ENCODE assay signal across 1 cellular context in genomic region chr3:156601497-156601896, GRCh38.
TF ChIP-seq lines count a peak whose summit lies in the region.

No MANE protein-coding gene starts in this region.

TF ChIP-seq in K562, 482 proteins besides CTCF, POLR2A, EP300 and RAD21 (continued from another document):
- TF ChIP-seq MGA (IDR thresholded peaks at IDR 0.05) (no peak), ZNF445 (CRISPR knock-in tag; IDR thresholded peaks at IDR 0.05; ENCODE audit: low read depth) (0 out of 2 replicates have a peak, but pooled peaks have one; percentile 54), BCL6 (CRISPR knock-in tag; IDR thresholded peaks at IDR 0.05) (0 out of 2 replicates have a peak, but pooled peaks have one; percentile 11), SP2 (IDR thresholded peaks at IDR 0.05; ENCODE audit: extremely low read depth, low read depth, low read length, poor library complexity, severe bottlenecking) (no peak), MEIS2 (IDR thresholded peaks at IDR 0.05; ENCODE audit: partially characterized antibody) (peak; percentile 30), SMARCE1 (IDR thresholded peaks at IDR 0.05) (0 out of 2 replicates have a peak, but pooled peaks have one; percentile 59), ZNF175 (CRISPR knock-in tag; IDR thresholded peaks at IDR 0.05; ENCODE audit: low read depth) (0 out of 2 replicates have a peak, but pooled peaks have one; percentile 28), STAT5A (IDR thresholded peaks at IDR 0.05; ENCODE audit: borderline replicate concordance, low read length) (peak; percentile 37; the same call in 1 of the 2 replicates), FOXM1 (IDR thresholded peaks at IDR 0.05; ENCODE audit: low read depth) (no peak; the same call in 1 of the 2 replicates), FOXM1 (CRISPR knock-in tag; IDR thresholded peaks at IDR 0.05; ENCODE audit: low read depth) (no peak), CXXC5 (CRISPR knock-in tag; IDR thresholded peaks at IDR 0.05) (peak; percentile 63), TCF3 (CRISPR knock-in tag; IDR thresholded peaks at IDR 0.05) (peak; percentile 77), IRF9 (tag; IDR thresholded peaks at IDR 0.05) (peak; percentile 66; the same call in 1 of the 2 replicates), TEAD4 (IDR thresholded peaks at IDR 0.05; ENCODE audit: low read length) (peak; percentile 78), TEAD4 (CRISPR knock-in tag; IDR thresholded peaks at IDR 0.05; ENCODE audit: borderline replicate concordance) (no peak), PHF20 (IDR thresholded peaks at IDR 0.05; ENCODE audit: partially characterized antibody) (no peak), CBX3 (IDR thresholded peaks at IDR 0.05; ENCODE audit: borderline replicate concordance in 1 of 2, low read length in 2 of 2) (no peak), ATF7 (IDR thresholded peaks at IDR 0.05) (peak; percentile 25; the same call in 1 of the 2 replicates), RBM14 (IDR thresholded peaks at IDR 0.05; ENCODE audit: borderline replicate concordance, insufficient read depth, low read depth, low read length) (no peak), CREB1 (IDR thresholded peaks at IDR 0.05) (peak; percentile 21; the same call in 1 of the 2 replicates), CREB1 (CRISPR knock-in tag; IDR thresholded peaks at IDR 0.05) (no peak), NCOA6 (IDR thresholded peaks at IDR 0.05) (0 out of 2 replicates have a peak, but pooled peaks have one; percentile 24), TEAD2 (tag; IDR thresholded peaks at IDR 0.05) (no peak), FOXA3 (CRISPR knock-in tag; conservative IDR thresholded peaks at IDR 0.05 in 1 of 2, IDR thresholded peaks at IDR 0.05 in 1 of 2) (peak; percentile 44 to 66; a peak in 3 of 4 replicates), ZNF592 (IDR thresholded peaks at IDR 0.05) (peak; percentile 96), ZNF583 (CRISPR knock-in tag; IDR thresholded peaks at IDR 0.05) (0 out of 2 replicates have a peak, but pooled peaks have one; percentile 47), DACH1 (IDR thresholded peaks at IDR 0.05; ENCODE audit: partially characterized antibody) (no peak), SMARCC2 (IDR thresholded peaks at IDR 0.05; ENCODE audit: low read depth) (peak; percentile 62; the same call in 1 of the 2 replicates), CBFA2T2 (conservative IDR thresholded peaks at IDR 0.05) (peak; percentile 75), KLF16 (IDR thresholded peaks at IDR 0.05) (peak; percentile 40; the same call in 1 of the 2 replicates), NR2C1 (IDR thresholded peaks at IDR 0.05) (no peak), NR2C1 (tag; IDR thresholded peaks at IDR 0.05) (0 out of 2 replicates have a peak, but pooled peaks have one; percentile 51)
TF ChIP-seq in K562: peak in this region for 56.
